Comparison of ENCODE assay signal across 3 cellular contexts in genomic region chr5:94125107-94125506, GRCh38.
"Had no signal": no experiment of that assay in that cellular context is flagged by ENCODE, and none has a peak within 500 bp of the region (broad histone marks: within the 10 kb centered on the region; RNA-seq: fewer than 3 reads in every experiment).

No MANE protein-coding gene starts in this region.

- DNase-seq: GDM1, GF-D8 had no signal

- H3K4me3 ChIP-seq: GM12878 had no signal
